Comparison of ENCODE assay signal across 18 cellular contexts in the genomic region with DNA sequence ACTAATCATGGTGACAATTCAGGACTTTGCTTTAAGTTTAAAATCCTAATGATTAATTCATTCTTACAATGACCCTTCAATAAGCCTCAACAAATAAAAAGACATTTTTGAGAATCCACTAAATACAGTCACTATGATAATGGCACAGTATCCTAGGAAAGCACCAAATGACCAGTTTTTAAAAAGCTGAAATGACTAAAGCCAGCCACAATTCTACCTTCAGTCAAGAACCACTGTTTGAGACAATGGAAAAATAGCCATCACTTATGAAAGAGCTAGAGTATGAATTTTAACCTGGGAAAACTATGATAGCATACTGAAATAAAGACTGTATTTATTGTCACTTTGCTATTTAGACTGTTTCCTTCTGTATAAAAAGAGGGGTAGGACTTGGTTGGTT. TPM values are rescaled to one million over a fixed set of nuclear protein-coding genes. Genes with fewer than 3 reads are reported as not detected.
A peak's percentile ranks its signal among the peaks of the same experiment; 100 is the strongest.
DNase-seq lines count a peak whose midpoint lies in the region; ATAC-seq, FAIRE-seq and TF ChIP-seq lines count a peak whose summit lies in the region.
"Had no signal": no experiment of that assay in that cellular context is flagged by ENCODE, and none has a peak within 500 bp of the region (broad histone marks: within the 10 kb centered on the region; RNA-seq: fewer than 3 reads in every experiment).

No MANE protein-coding gene starts in this region.

- in situ Hi-C loops in mammary epithelial cell (cut with MboI; ENCODE audit: low sequenced_read_pairs in 2 of 2): no loop called here

- no peak for TF ChIP-seq POLR2A in A549 (IDR thresholded peaks at IDR 0.05; ENCODE audit: low read length)

- H3K4me2 ChIP-seq in A549 (peak overlapping the region; percentile 52), hepatocyte (peak overlapping the region; percentile 13), mammary epithelial cell (ENCODE audit: insufficient read depth, low read depth, low read length) (no peak overlapping the region)

- no peak overlapping the region for H2AFZ ChIP-seq in hepatocyte
- H2AFZ ChIP-seq in mammary epithelial cell (ENCODE audit: low read depth, low read length): no peak overlapping the region

- H3K27ac ChIP-seq in A549: peak overlapping the region in 1 of 2 experiments; percentile 21; a peak in 1 of 6 replicates
- H3K27ac ChIP-seq in HL-60 (replicated peaks): peak overlapping the region; percentile 57
- H3K27ac ChIP-seq in hepatocyte: peak overlapping the region; percentile 71
- no peak overlapping the region for H3K27ac ChIP-seq in mammary epithelial cell (ENCODE audit: insufficient read depth, low read depth, low read length)

- H3K4me3 ChIP-seq in A549: no peak overlapping the region
- no peak overlapping the region for H3K4me3 ChIP-seq in HL-60 (replicated peaks; ENCODE audit: insufficient read depth, low read length)
- no peak overlapping the region for H3K4me3 ChIP-seq in hepatocyte
- no peak overlapping the region for H3K4me3 ChIP-seq in mammary epithelial cell (replicated peaks in 1 of 3; ENCODE audit: insufficient read depth in 1 of 3, low read depth in 2 of 3, low read length in 3 of 3)
- H3K4me3 ChIP-seq: HAP-1 had no signal

- ATAC-seq in A549: no peak
- ATAC-seq in stimulated activated naive CD8-positive, alpha-beta T cell treated with anti-CD3 and anti-CD28 coated beads, Interleukin-15, Interleukin-2, amounts not matched to agents 100 U/mL and 50 U/mL, for 24 hours: peak; percentile 36
- ATAC-seq: PC-3 had no signal

- H3K79me2 ChIP-seq in hepatocyte (peaks cover 57% of the 10 kb centered on the region), mammary epithelial cell (ENCODE audit: insufficient read depth, low read length) (peaks cover 68% of the 10 kb centered on the region)

- intact Hi-C loops in posterior vena cava (cut with DNase I): loop anchor here in 1 of 2 donors (1.0 kb wide), 1 partner anchor 12 kb away; no protein-coding TSS in a partner anchor
- intact Hi-C loops in mammary epithelial cell (cut with micrococcal nuclease): loop anchor here (5.0 kb wide), 2 partner anchors 63 to 88 kb away; partner anchors contain the start of gene PSMD5

- CTCF ChIA-PET in A549 (lab: Yijun Ruan, JAX): interaction anchor here (0.6 to 2.4 kb wide), 5 partner anchors 12 to 159 kb away, joined by 3 to 9 read pairs (median 3); no protein-coding TSS in a partner anchor
- CTCF ChIA-PET in mammary epithelial cell (lab: Charles Lee; ENCODE audit: low non-redundant PET): no interaction called here

- no peak for FAIRE-seq in A549 (lab: Jason Lieb, UNC)

- TF ChIP-seq CTCF in A549 (IDR thresholded peaks at IDR 0.05) (no peak), HL-60 (IDR thresholded peaks at IDR 0.05; ENCODE audit: insufficient read depth, low read length) (no peak), hepatocyte (IDR thresholded peaks at IDR 0.05; ENCODE audit: poor library complexity) (no peak), mammary epithelial cell (conservative IDR thresholded peaks at IDR 0.05 in 1 of 2, IDR thresholded peaks at IDR 0.05 in 1 of 2; ENCODE audit: extremely low read depth in 1 of 2, insufficient read depth in 1 of 2, low read depth in 1 of 2, low read length in 2 of 2) (no peak)

- H3K27me3 ChIP-seq in HL-60 (ENCODE audit: insufficient read depth, poor library complexity, severe bottlenecking) (no peaks in the 10 kb centered on the region), hepatocyte (no peaks in the 10 kb centered on the region), mammary epithelial cell (ENCODE audit: insufficient read depth, low read length) (no peaks in the 10 kb centered on the region)

- TF ChIP-seq RAD21 in A549 (conservative IDR thresholded peaks at IDR 0.05 in 1 of 2, IDR thresholded peaks at IDR 0.05 in 1 of 2): no peak

- no peaks in the 10 kb centered on the region for H3K36me3 ChIP-seq in hepatocyte (replicated peaks; ENCODE audit: insufficient read depth, low read depth)
- peaks cover 8% of the 10 kb centered on the region for H3K36me3 ChIP-seq in mammary epithelial cell (ENCODE audit: insufficient read depth, low read length)

- no peaks in the 10 kb centered on the region for H3K9me2 ChIP-seq in hepatocyte (replicated peaks; ENCODE audit: insufficient read depth)

- peaks cover 46% of the 10 kb centered on the region for H3K4me1 ChIP-seq in A549
- H3K4me1 ChIP-seq in hepatocyte (ENCODE audit: insufficient read depth): peaks cover 28% of the 10 kb centered on the region
- peaks cover 33% of the 10 kb centered on the region for H3K4me1 ChIP-seq in mammary epithelial cell (ENCODE audit: insufficient read depth, low read length)
- H3K4me1 ChIP-seq: HAP-1 had no signal

- POLR2A ChIA-PET in A549 (lab: Yijun Ruan, JAX): interaction anchor here (1.4 kb wide), 1 partner anchor 14 kb away, joined by 5 read pairs; the partner anchor contains the start of gene FBXW2

- dilution Hi-C loops in mammary epithelial cell (cut with HindIII; ENCODE audit: low sequenced_read_pairs): no loop called here

- no peak for TF ChIP-seq EP300 in A549 (IDR thresholded peaks at IDR 0.05)

- H4K20me1 ChIP-seq in hepatocyte (ENCODE audit: insufficient read depth, poor library complexity, severe bottlenecking) (no peaks in the 10 kb centered on the region), mammary epithelial cell (ENCODE audit: insufficient read depth, low read length) (no peaks in the 10 kb centered on the region)

- DNase-seq in A549 (ENCODE audit: low read depth in 1 of 2, low spot score in 1 of 2): no peak
- no peak for DNase-seq in HL-60 (ENCODE audit: low read depth in 1 of 2, low spot score in 1 of 2)
- DNase-seq in hepatocyte (ENCODE audit: low spot score): no peak
- DNase-seq in stimulated activated naive CD8-positive, alpha-beta T cell treated with anti-CD3 and anti-CD28 coated beads, Interleukin-15, Interleukin-2, amounts not matched to agents 100 U/mL and 50 U/mL, for 24 hours: no peak
- DNase-seq in posterior vena cava (ENCODE audit: low spot score): no peak
- no peak for DNase-seq in mammary epithelial cell
- no peak for DNase-seq in activated gamma-delta T cell treated with Interleukin-2 at 50 U/mL for 16 hours
- DNase-seq: Caco-2; CD4-positive, CD25-positive, alpha-beta regulatory T cell; DMS153; GDM1; IMR-90; NCI-H1436; NCI-H1930; NCI-H345; NCI-H524 treated with DMSO at 0.1 percent for 48 hours; PC-3 had no signal

- no TSS peak for BruUV-seq in mammary epithelial cell (replicated peaks; lab: Mats Ljungman, UMichigan)

- no peak overlapping the region for H3K9ac ChIP-seq in mammary epithelial cell (ENCODE audit: insufficient read depth, low read length)

- no peaks in the 10 kb centered on the region for H3K9me3 ChIP-seq in A549
- no peaks in the 10 kb centered on the region for H3K9me3 ChIP-seq in hepatocyte (ENCODE audit: low read depth)
- H3K9me3 ChIP-seq in mammary epithelial cell (replicated peaks; ENCODE audit: insufficient read depth, low read length): no peaks in the 10 kb centered on the region
- H3K9me3 ChIP-seq: Caco-2, HAP-1 had no signal

TF ChIP-seq in A549, 52 proteins besides CTCF, POLR2A, EP300 and RAD21 (continues in another document):
- no peak for TF ChIP-seq RARB (CRISPR knock-in tag; IDR thresholded peaks at IDR 0.05)
- no peak for TF ChIP-seq MAFK (IDR thresholded peaks at IDR 0.05; ENCODE audit: partially characterized antibody)
- TF ChIP-seq NFE2L2 (conservative IDR thresholded peaks at IDR 0.05; ENCODE audit: low read length): no peak
- TF ChIP-seq NR3C1 (IDR thresholded peaks at IDR 0.05): no peak
- TF ChIP-seq, protein P1, sequence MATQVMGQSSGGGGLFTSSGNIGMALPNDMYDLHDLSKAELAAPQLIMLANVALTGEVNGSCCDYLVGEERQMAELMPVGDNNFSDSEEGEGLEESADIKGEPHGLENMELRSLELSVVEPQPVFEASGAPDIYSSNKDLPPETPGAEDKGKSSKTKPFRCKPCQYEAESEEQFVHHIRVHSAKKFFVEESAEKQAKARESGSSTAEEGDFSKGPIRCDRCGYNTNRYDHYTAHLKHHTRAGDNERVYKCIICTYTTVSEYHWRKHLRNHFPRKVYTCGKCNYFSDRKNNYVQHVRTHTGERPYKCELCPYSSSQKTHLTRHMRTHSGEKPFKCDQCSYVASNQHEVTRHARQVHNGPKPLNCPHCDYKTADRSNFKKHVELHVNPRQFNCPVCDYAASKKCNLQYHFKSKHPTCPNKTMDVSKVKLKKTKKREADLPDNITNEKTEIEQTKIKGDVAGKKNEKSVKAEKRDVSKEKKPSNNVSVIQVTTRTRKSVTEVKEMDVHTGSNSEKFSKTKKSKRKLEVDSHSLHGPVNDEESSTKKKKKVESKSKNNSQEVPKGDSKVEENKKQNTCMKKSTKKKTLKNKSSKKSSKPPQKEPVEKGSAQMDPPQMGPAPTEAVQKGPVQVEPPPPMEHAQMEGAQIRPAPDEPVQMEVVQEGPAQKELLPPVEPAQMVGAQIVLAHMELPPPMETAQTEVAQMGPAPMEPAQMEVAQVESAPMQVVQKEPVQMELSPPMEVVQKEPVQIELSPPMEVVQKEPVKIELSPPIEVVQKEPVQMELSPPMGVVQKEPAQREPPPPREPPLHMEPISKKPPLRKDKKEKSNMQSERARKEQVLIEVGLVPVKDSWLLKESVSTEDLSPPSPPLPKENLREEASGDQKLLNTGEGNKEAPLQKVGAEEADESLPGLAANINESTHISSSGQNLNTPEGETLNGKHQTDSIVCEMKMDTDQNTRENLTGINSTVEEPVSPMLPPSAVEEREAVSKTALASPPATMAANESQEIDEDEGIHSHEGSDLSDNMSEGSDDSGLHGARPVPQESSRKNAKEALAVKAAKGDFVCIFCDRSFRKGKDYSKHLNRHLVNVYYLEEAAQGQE (IDR thresholded peaks at IDR 0.05): no peak
- no peak for TF ChIP-seq SREBF2 (IDR thresholded peaks at IDR 0.05)
- TF ChIP-seq SMC3 (IDR thresholded peaks at IDR 0.05): no peak
- no peak for TF ChIP-seq TP53 (CRISPR knock-in tag; IDR thresholded peaks at IDR 0.05)
- TF ChIP-seq FOSB (CRISPR knock-in tag; IDR thresholded peaks at IDR 0.05): no peak
- TF ChIP-seq, protein P2, sequence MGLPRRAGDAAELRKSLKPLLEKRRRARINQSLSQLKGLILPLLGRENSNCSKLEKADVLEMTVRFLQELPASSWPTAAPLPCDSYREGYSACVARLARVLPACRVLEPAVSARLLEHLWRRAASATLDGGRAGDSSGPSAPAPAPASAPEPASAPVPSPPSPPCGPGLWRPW (IDR thresholded peaks at IDR 0.05): no peak

RNA-seq across cellular contexts. Expression of gene FBXW2, which starts 14.0 kb away (rescaled TPM):
- polyA plus RNA-seq in A549 (2011; rRNA removed): 56.0 and 60.0 TPM in 2 replicates
- 28.8 and 29.0 TPM in 2 replicates for polyA plus RNA-seq in A549 (2012; cell fraction: cytosol; rRNA removed)
- 15.5 and 27.9 TPM in 2 replicates for polyA plus RNA-seq in A549 (2012; cell fraction: nucleus; rRNA removed)
- 28.8 to 33.5 TPM (median 33.1 TPM) in 3 replicates for polyA plus RNA-seq in A549 (2017; fragmentation: RNase III; extraction: RNeasy Plus Mini Kit Qiagen cat#74134 plus additional on column Dnase treatment)
- polyA minus RNA-seq in A549 (2011; rRNA and poly(A)+ RNA removed): 50.3 and 56.8 TPM in 2 replicates
- total RNA-seq in hepatocyte: 52.0 and 54.5 TPM in 2 replicates
- 30.1 and 34.6 TPM in 2 replicates for polyA plus RNA-seq in hepatocyte
- total RNA-seq in posterior vena cava: 10 to 100 TPM; 59.2 to 61.5 TPM
- 10 to 100 TPM; 39.3 to 70.1 TPM for total RNA-seq in mammary epithelial cell
- 38.5 TPM for polyA plus RNA-seq in mammary epithelial cell
- polyA minus RNA-seq in mammary epithelial cell: 80.3 TPM
